In the genomic region with DNA sequence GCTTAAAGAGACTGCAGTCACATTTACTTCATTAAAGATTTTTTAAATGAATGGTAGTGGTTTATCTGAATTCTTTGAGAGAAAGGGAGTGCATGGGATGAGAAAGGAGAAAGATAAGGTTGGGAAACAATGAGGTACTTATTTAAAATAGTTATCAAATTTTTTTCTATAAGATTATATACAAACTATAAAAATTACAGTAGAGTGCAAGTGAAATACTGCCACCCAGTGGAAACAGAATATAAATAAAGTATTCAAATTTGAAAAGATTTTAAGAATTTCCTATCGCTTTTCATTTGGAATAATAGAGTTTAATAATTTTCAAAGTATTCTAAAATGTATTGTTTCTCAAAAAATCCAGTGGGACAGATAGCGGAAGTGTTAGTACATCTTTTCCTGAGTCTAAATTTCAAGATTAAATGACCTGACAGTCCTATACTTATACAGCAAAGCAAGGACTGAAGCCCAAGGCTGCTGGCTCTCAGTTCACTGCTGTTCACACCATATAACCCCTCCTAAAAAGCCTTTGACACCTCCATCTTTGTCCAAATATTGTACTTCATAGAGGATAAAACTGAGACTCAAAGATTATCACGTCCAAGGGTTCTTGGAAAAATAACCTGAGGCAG, we compare ENCODE assay signal across 10 cellular contexts. TPM values are rescaled to one million over a fixed set of nuclear protein-coding genes. Genes with fewer than 3 reads are reported as not detected.
DNase-seq lines count a peak whose midpoint lies in the region; FAIRE-seq and TF ChIP-seq lines count a peak whose summit lies in the region.
"Had no signal": no experiment of that assay in that cellular context is flagged by ENCODE, and none has a peak within 500 bp of the region (broad histone marks: within the 10 kb centered on the region; RNA-seq: fewer than 3 reads in every experiment).

No MANE protein-coding gene starts in this region.

- no peak overlapping the region for H3K56ac ChIP-seq in mesendoderm (ENCODE audit: low read length)

- CTCF ChIA-PET in activated CD4-positive, alpha-beta T cell treated with anti-CD3 and anti-CD28 coated beads, Interleukin-2, amount 10 ng/mL, durations not matched to agents 7 days and 5 days (lab: Charles Lee): no interaction called here

- no peak overlapping the region for H3K23ac ChIP-seq in mesendoderm (ENCODE audit: low read length)

- H3K4me1 Mint-ChIP-seq in activated CD4-positive, alpha-beta T cell treated with anti-CD3 and anti-CD28 coated beads, Interleukin-2, amount 10 ng/mL, durations not matched to agents 7 days and 5 days: peaks cover 7% of the 10 kb centered on the region

- H3K79me1 ChIP-seq in mesendoderm (ENCODE audit: low read length): no peaks in the 10 kb centered on the region

- H3K4me3 Mint-ChIP-seq in activated CD4-positive, alpha-beta T cell treated with anti-CD3 and anti-CD28 coated beads, Interleukin-2, amount 10 ng/mL, durations not matched to agents 7 days and 5 days: no peak overlapping the region
- H3K4me3 Mint-ChIP-seq: memory B cell had no signal

- H3K36me3 ChIP-seq in mesendoderm (ENCODE audit: control insufficient read depth, insufficient read depth, low read length): no peaks in the 10 kb centered on the region

- DNase-seq in GM10266 (ENCODE audit: extremely low spot score) (peak; percentile 7), RCC 7860 (ENCODE audit: low spot score) (no peak), foreskin fibroblast (peak in 1 of 2 donors; percentile 47), GM12891 (ENCODE audit: insufficient read length, low spot score) (no peak), mesendoderm (no peak), T-helper 1 cell (no peak)
- DNase-seq in activated CD4-positive, alpha-beta T cell treated with anti-CD3 and anti-CD28 coated beads, Interleukin-2, amount 10 ng/mL, durations not matched to agents 7 days and 5 days: no peak
- DNase-seq: activated naive CD4-positive, alpha-beta T cell had no signal

- POLR2A ChIA-PET in activated CD4-positive, alpha-beta T cell treated with anti-CD3 and anti-CD28 coated beads, Interleukin-2, amount 10 ng/mL, durations not matched to agents 7 days and 5 days (lab: Charles Lee): no interaction called here

- no peak overlapping the region for H3K18ac ChIP-seq in mesendoderm (ENCODE audit: low read length)

- no peaks in the 10 kb centered on the region for H3K27me3 ChIP-seq in mesendoderm (ENCODE audit: insufficient read depth, low read length, poor library complexity)

- H3K27me3 Mint-ChIP-seq in activated CD4-positive, alpha-beta T cell treated with anti-CD3 and anti-CD28 coated beads, Interleukin-2, amount 10 ng/mL, durations not matched to agents 7 days and 5 days: no peaks in the 10 kb centered on the region
- H3K27me3 Mint-ChIP-seq: memory B cell had no signal

- no peaks in the 10 kb centered on the region for H3K79me2 ChIP-seq in mesendoderm (ENCODE audit: control insufficient read depth, insufficient read depth, low read length)

- H4K5ac ChIP-seq in mesendoderm (ENCODE audit: low read length): no peak overlapping the region

- H4K8ac ChIP-seq in mesendoderm (ENCODE audit: low read depth, low read length): no peak overlapping the region

- no peak overlapping the region for H3K4me3 ChIP-seq in foreskin fibroblast (ENCODE audit: low read depth in 1 of 2, low read length in 2 of 2)
- H3K4me3 ChIP-seq in mesendoderm (ENCODE audit: low read length): no peak overlapping the region

- no peak overlapping the region for H3K27ac Mint-ChIP-seq in activated CD4-positive, alpha-beta T cell treated with anti-CD3 and anti-CD28 coated beads, Interleukin-2, amount 10 ng/mL, durations not matched to agents 7 days and 5 days
- H3K27ac Mint-ChIP-seq: memory B cell had no signal

- no peak overlapping the region for H3K9ac ChIP-seq in mesendoderm (ENCODE audit: low read length)

- TF ChIP-seq CTCF in GM10266 (IDR thresholded peaks at IDR 0.05; ENCODE audit: control insufficient read depth, insufficient read depth, low read depth, missing control alignments) (peak; percentile 31), foreskin fibroblast (IDR thresholded peaks at IDR 0.05; ENCODE audit: low read depth, low read length) (peak; percentile 32)

- H2AK5ac ChIP-seq in mesendoderm (ENCODE audit: low read length): no peak overlapping the region

- no peak overlapping the region for H2BK5ac ChIP-seq in mesendoderm (ENCODE audit: low read length)

- H3K27ac ChIP-seq in mesendoderm (ENCODE audit: low read depth, low read length): no peak overlapping the region

- no peak overlapping the region for H3K4me2 ChIP-seq in mesendoderm (ENCODE audit: low read length)

- H2BK120ac ChIP-seq in mesendoderm (ENCODE audit: low read depth, low read length): no peak overlapping the region

- H2BK15ac ChIP-seq in mesendoderm (replicated peaks; ENCODE audit: low read depth): no peak overlapping the region

- no peaks in the 10 kb centered on the region for H3K4me1 ChIP-seq in mesendoderm (ENCODE audit: control insufficient read depth, low read depth, low read length)

- no peaks in the 10 kb centered on the region for H3K9me3 Mint-ChIP-seq in activated CD4-positive, alpha-beta T cell treated with anti-CD3 and anti-CD28 coated beads, Interleukin-2, amount 10 ng/mL, durations not matched to agents 7 days and 5 days

- no CpG with 5 or more reads among the region's 3 CpGs for WGBS in mesendoderm (ENCODE audit: extremely low coverage, insufficient coverage, low lambda C conversion rate)

- FAIRE-seq in A204.1 (lab: Jason Lieb, UNC) (peak; percentile 97), RCC 7860 (lab: Jason Lieb, UNC) (peak; percentile 73), GM12891 (lab: Jason Lieb, UNC) (no peak)

- no peak for TF ChIP-seq POLR2A in GM12891 (IDR thresholded peaks at IDR 0.05; ENCODE audit: low read depth, low read length)

- H3K4ac ChIP-seq in mesendoderm (ENCODE audit: low read depth, low read length): no peak overlapping the region

- H3K36me3 Mint-ChIP-seq in activated CD4-positive, alpha-beta T cell treated with anti-CD3 and anti-CD28 coated beads, Interleukin-2, amount 10 ng/mL, durations not matched to agents 7 days and 5 days (ENCODE audit: low read depth): no peaks in the 10 kb centered on the region

TF ChIP-seq in GM12891, 5 proteins besides CTCF, POLR2A, EP300 and RAD21:
- TF ChIP-seq SPI1 (IDR thresholded peaks at IDR 0.05; ENCODE audit: low read depth, low read length) (no peak), POLR2AphosphoS5 (IDR thresholded peaks at IDR 0.05; ENCODE audit: low read depth, low read length) (no peak), TAF1 (IDR thresholded peaks at IDR 0.05; ENCODE audit: low read depth, low read length) (no peak), PAX5 (IDR thresholded peaks at IDR 0.05; ENCODE audit: insufficient read depth, low read length, severe bottlenecking) (no peak), POU2F2 (IDR thresholded peaks at IDR 0.05; ENCODE audit: low read depth, low read length) (no peak)

RNA-seq across cellular contexts. Expression of a gene that starts 31.1 kb away (rescaled TPM):
- 2.2 TPM for polyA plus RNA-seq in GM12891 (2012; ENCODE audit: low read depth, missing spikeins)
- polyA plus RNA-seq in mesendoderm (2013, experiment 1 of 2): 2.8 TPM
- polyA plus RNA-seq in mesendoderm (2013, experiment 2 of 2): 2.4 TPM
- total RNA-seq in activated CD4-positive, alpha-beta T cell treated with anti-CD3 and anti-CD28 coated beads, Interleukin-2, amount 10 ng/mL, durations not matched to agents 7 days and 5 days: 1 to 10 TPM; 4.5 to 5.7 TPM
